In the genomic region with DNA sequence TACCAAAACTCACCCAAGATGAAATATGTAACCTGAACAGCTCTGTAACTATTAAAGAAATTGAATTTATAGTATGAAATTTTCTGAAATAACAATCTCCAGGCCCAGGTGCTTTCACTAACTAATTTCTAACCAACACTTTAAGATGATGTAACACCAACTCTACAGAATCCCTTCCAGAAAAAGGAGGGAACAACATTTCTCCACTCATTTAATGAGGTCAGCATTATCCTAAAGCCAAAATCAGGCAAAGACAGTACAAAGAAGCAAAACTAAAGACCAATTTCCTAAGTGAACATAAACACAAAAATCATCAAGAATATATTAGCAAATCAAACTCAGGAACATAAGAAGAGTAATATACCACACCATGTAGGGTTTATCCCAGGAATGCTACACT, we compare ENCODE assay signal across 22 cellular contexts.
"Had no signal": no experiment of that assay in that cellular context is flagged by ENCODE, and none has a peak within 500 bp of the region (broad histone marks: within the 10 kb centered on the region; RNA-seq: fewer than 3 reads in every experiment).

No MANE protein-coding gene starts in this region.

- H3K4me1 ChIP-seq: foreskin keratinocyte had no signal

- H3K36me3 ChIP-seq: brain microvascular endothelial cell, lower lobe of right lung, thoracic aorta, upper lobe of right lung had no signal

- H3K27ac Mint-ChIP-seq: activated T-helper 2 cell treated with anti-CD3 and anti-CD28 coated beads, Interferon-gamma antibody, Interleukin-2, Interleukin-4, amounts not matched to agents 10 μg/mL and 5 μg/mL and 100 μg/mL, durations not matched to agents 14 hours and 24 hours and 36 hours had no signal

- H3K27me3 Mint-ChIP-seq: T-cell had no signal

- H3K4me3 ChIP-seq: lower lobe of right lung, SK-N-MC, thoracic aorta, upper lobe of right lung had no signal

- DNase-seq: activated CD4-positive, alpha-beta T cell treated with anti-CD3 and anti-CD28 coated beads, Interleukin-2, amount 50 U/mL, for 1 hour; activated CD8-positive, alpha-beta memory T cell treated with anti-CD3 and anti-CD28 coated beads for 24 hours; activated naive CD4-positive, alpha-beta T cell treated with anti-CD3 and anti-CD28 coated beads, Interleukin-2, amount 50 U/mL, for 16 hours; amygdala; brain microvascular endothelial cell; cerebellar nuclear complex; effector memory CD4-positive, alpha-beta T cell; foreskin keratinocyte; kidney glomerular epithelial cell; lower lobe of right lung; midbrain; retina; stimulated activated CD4-positive, alpha-beta T cell treated with anti-CD3 and anti-CD28 coated beads, Interleukin-15, amount 100 ng/mL, for 24 hours; stimulated activated CD4-positive, alpha-beta T cell treated with anti-CD3 and anti-CD28 coated beads, Interleukin-4, amount 100 ng/mL, for 4 hours; stimulated activated CD8-positive, alpha-beta memory T cell treated with anti-CD3 and anti-CD28 coated beads, Interleukin-4, amount 100 ng/mL, for 48 hours; T-cell; T-helper 9 cell; upper lobe of right lung had no signal

- ATAC-seq: activated CD4-positive, CD25-positive, alpha-beta regulatory T cell treated with anti-CD3 and anti-CD28 coated beads, Interleukin-2, amount 50 U/mL, for 24 hours; foreskin keratinocyte; lower lobe of right lung; T-cell; upper lobe of right lung had no signal

- H3K9me3 ChIP-seq: lower lobe of right lung, upper lobe of right lung had no signal

- H3K27ac ChIP-seq: brain microvascular endothelial cell, foreskin keratinocyte, lower lobe of right lung, SK-N-MC, thoracic aorta, upper lobe of right lung had no signal

- H3K27me3 ChIP-seq: brain microvascular endothelial cell, foreskin keratinocyte, upper lobe of right lung had no signal
